In the genomic region with DNA sequence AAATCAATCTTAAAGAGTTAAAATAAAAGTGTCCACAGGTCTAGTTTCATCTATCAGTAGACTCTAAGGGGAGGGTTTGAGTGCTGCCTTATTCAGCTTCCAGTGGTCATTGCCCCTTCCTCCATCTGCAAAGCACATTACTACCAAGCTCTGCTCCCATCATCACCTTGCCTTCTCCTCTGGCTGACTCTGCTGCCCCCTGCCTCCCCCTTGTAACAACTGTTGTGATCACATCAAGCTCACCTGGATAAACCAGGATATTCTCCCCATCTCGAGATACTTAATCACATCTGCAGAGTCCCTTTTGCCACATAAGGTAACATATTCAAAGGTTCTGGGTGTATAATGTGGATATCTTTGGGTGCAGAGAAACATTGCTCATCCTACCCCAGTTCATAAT, we compare ENCODE assay signal across 34 cellular contexts.
DNase-seq lines count a peak whose midpoint lies in the region; ATAC-seq, FAIRE-seq and TF ChIP-seq lines count a peak whose summit lies in the region.
"Had no signal": no experiment of that assay in that cellular context is flagged by ENCODE, and none has a peak within 500 bp of the region (broad histone marks: within the 10 kb centered on the region; RNA-seq: fewer than 3 reads in every experiment).

No MANE protein-coding gene starts in this region.

- peaks cover 5% of the 10 kb centered on the region for H3K9me3 ChIP-seq in WERI-Rb-1 (ENCODE audit: severe bottlenecking)
- H3K9me3 ChIP-seq: A549, colonic mucosa, MG63, SK-N-SH, thoracic aorta had no signal

- H3K36me3 ChIP-seq in WERI-Rb-1: no peaks in the 10 kb centered on the region
- H3K36me3 ChIP-seq: colonic mucosa, MG63, thoracic aorta had no signal

- H3K27me3 ChIP-seq in WERI-Rb-1 (ENCODE audit: insufficient read depth, low read depth, severe bottlenecking): no peaks in the 10 kb centered on the region
- H3K27me3 ChIP-seq: colonic mucosa, MG63 had no signal

- H3K4me3 ChIP-seq in WERI-Rb-1 (ENCODE audit: low read depth, low read length): no peak overlapping the region
- H3K4me3 ChIP-seq: A549, colonic mucosa, MG63, PC-9, thoracic aorta had no signal

- ATAC-seq in HG03097 (IDR thresholded peaks at IDR 0.05; ENCODE audit: low FRiP score, unreplicated experiment): no peak
- ATAC-seq: A549; activated naive CD8-positive, alpha-beta T cell treated with anti-CD3 and anti-CD28 coated beads, Interleukin-2, amount 50 U/mL, for 24 hours; left ventricle myocardium superior; Right ventricle myocardium inferior had no signal

- TF ChIP-seq CTCF in WERI-Rb-1 (IDR thresholded peaks at IDR 0.05; ENCODE audit: low read depth, low read length): peak; percentile 60

- peak; percentile 33 for FAIRE-seq in H54 (lab: Jason Lieb, UNC)
- FAIRE-seq: A549, GM12891, HTR-8/SVneo, keratinocyte, small intestine had no signal

- no peak overlapping the region for H3K27ac ChIP-seq in WERI-Rb-1
- H3K27ac ChIP-seq: A549, colonic mucosa, epithelial cell of prostate, PC-9, thoracic aorta had no signal

- no peak for TF ChIP-seq POLR2A in H54 (IDR thresholded peaks at IDR 0.05; ENCODE audit: low read depth, low read length)

- DNase-seq in NCI-H146 (lab: John Stamatoyannopoulos, UW) (peak; percentile 19), NCI-H146 treated with DMSO at 0.1 percent for 48 hours (lab: John Stamatoyannopoulos, UW; ENCODE audit: unreplicated experiment) (no peak), H54 (ENCODE audit: insufficient read length, low spot score) (no peak), WERI-Rb-1 (peak; percentile 70), iPS-NIHi7 (ENCODE audit: extremely low spot score) (peak; percentile 58), MV-4-11 (lab: John Stamatoyannopoulos, UW) (no peak), NCI-H1436 treated with DMSO at 0.1 percent for 48 hours (lab: John Stamatoyannopoulos, UW) (no peak)
- DNase-seq: activated CD4-positive, alpha-beta T cell treated with anti-CD3 and anti-CD28 coated beads, Interleukin-2, amount 50 U/mL, for 48 hours; activated CD4-positive, CD25-positive, alpha-beta regulatory T cell treated with anti-CD3 and anti-CD28 coated beads, Interleukin-2, amount 50 U/mL, for 72 hours; activated naive CD4-positive, alpha-beta T cell; activated naive CD8-positive, alpha-beta T cell treated with anti-CD3 and anti-CD28 coated beads, Interleukin-2, amount 50 U/mL, for 24 hours; activated T-cell treated with anti-CD3 and anti-CD28 coated beads, Interleukin-2, amount 50 U/mL, for 48 hours; colonic mucosa; DMS153; effector CD8-positive, alpha-beta T cell; hippocampal formation; KG1; left ventricle myocardium superior; MG63; NCI-H2171; NCI-H510A; NK-92 treated with Interleukin-12 subunit alpha and Interleukin-12 subunit beta, amount 100 ng/mL, for 24 hours; PC-9; SK-N-SH; small intestine; stimulated activated naive CD4-positive, alpha-beta T cell treated with Interleukin-2 at 50 U/mL for 16 hours had no signal

Comparison
In these comparisons a context has a peak if more than half of its experiments do, and no peak if none do; other contexts are left out.
1. DNase-seq: peak in NCI-H146 (single experiment), WERI-Rb-1 (single experiment) and iPS-NIHi7 (single experiment); none in NCI-H146 treated with DMSO at 0.1 percent for 48 hours (single experiment), H54 (single experiment), MV-4-11 (single experiment) and NCI-H1436 treated with DMSO at 0.1 percent for 48 hours (single experiment).